ENCODE assay signal across 18 cellular contexts in genomic region chr5:5291357-5291756, GRCh38.
DNase-seq lines count a peak whose midpoint lies in the region; ATAC-seq and TF ChIP-seq lines count a peak whose summit lies in the region.
"Had no signal": no experiment of that assay in that cellular context is flagged by ENCODE, and none has a peak within 500 bp of the region (broad histone marks: within the 10 kb centered on the region; RNA-seq: fewer than 3 reads in every experiment).

No MANE protein-coding gene starts in this region.

- no peak for TF ChIP-seq CTCF in fibroblast of villous mesenchyme (IDR thresholded peaks at IDR 0.05; ENCODE audit: insufficient read depth, low read depth, low read length)

- ATAC-seq in HG03025 (IDR thresholded peaks at IDR 0.05; ENCODE audit: low FRiP score, unreplicated experiment) (no peak), GM19463 (IDR thresholded peaks at IDR 0.05; ENCODE audit: unreplicated experiment) (no peak)

- no peak overlapping the region for H3K4me3 ChIP-seq in fibroblast of villous mesenchyme (ENCODE audit: low read depth, low read length)

- DNase-seq in EL, result peak; percentile 42
- peak; percentile 5 for DNase-seq in NCI-H226
- DNase-seq in fibroblast of villous mesenchyme (ENCODE audit: low read depth), result peak; percentile 12
- DNase-seq in mucosa of gallbladder (ENCODE audit: low spot score), result peak; percentile 63
- DNase-seq in NCI-H524 treated with DMSO at 0.1 percent for 48 hours (lab: John Stamatoyannopoulos, UW), result no peak
- DNase-seq in 8988T, result no peak
- DNase-seq: activated CD4-positive, CD25-positive, alpha-beta regulatory T cell treated with anti-CD3 and anti-CD28 coated beads, Interleukin-2, amount 50 U/mL, for 72 hours; activated naive CD8-positive, alpha-beta T cell treated with anti-CD3 and anti-CD28 coated beads, Interleukin-2, amount 10 ng/mL, durations not matched to agents 7 days and 5 days; COR-L47; effector memory CD4-positive, alpha-beta T cell; hippocampal formation; NCI-H1092 treated with DMSO at 0.1 percent for 48 hours; NCI-H526; small intestine; stimulated activated CD4-positive, alpha-beta T cell treated with anti-CD3 and anti-CD28 coated beads, Interleukin-4, amount 100 ng/mL, for 4 hours; T1000 had no signal

Comparison
In these comparisons a context has a peak if more than half of its experiments do, and no peak if none do; other contexts are left out.
1. DNase-seq: peak in EL (single experiment), NCI-H226 (single experiment), fibroblast of villous mesenchyme (single experiment) and mucosa of gallbladder (single experiment); none in NCI-H524 treated with DMSO at 0.1 percent for 48 hours (single experiment) and 8988T (single experiment).